16 cellular contexts compared by ENCODE assay signal in genomic region chr4:113951263-113951662, GRCh38. TPM values are rescaled to one million over a fixed set of nuclear protein-coding genes. Genes with fewer than 3 reads are reported as not detected.
DNase-seq lines count a peak whose midpoint lies in the region; ATAC-seq, FAIRE-seq and TF ChIP-seq lines count a peak whose summit lies in the region.
"Had no signal": no experiment of that assay in that cellular context is flagged by ENCODE, and none has a peak within 500 bp of the region (broad histone marks: within the 10 kb centered on the region; RNA-seq: fewer than 3 reads in every experiment).

No MANE protein-coding gene starts in this region.

- TF ChIP-seq CTCF in heart right ventricle (IDR thresholded peaks at IDR 0.05), result no peak

- H3K27me3 ChIP-seq in heart right ventricle (peaks cover 0 to 16% (median 0%) of the 10 kb centered on the region in 7 donors), rectal smooth muscle tissue (ENCODE audit: control insufficient read depth, insufficient read depth, low read length) (no peaks in the 10 kb centered on the region)
- H3K27me3 ChIP-seq: BE2C, pancreas had no signal

- peak; percentile 17 to 88 (median 70) for ATAC-seq in heart right ventricle

- intact Hi-C loops in heart right ventricle (cut with DNase I), result loop anchor here in 6 of 10 donors (5.0 to 10.0 kb wide), 6 partner anchors 121 to 434 kb away; no protein-coding TSS in a partner anchor

- DNase-seq in GM18507 (ENCODE audit: extremely low spot score, insufficient read length, low read depth) (no peak), astrocyte of the hippocampus (ENCODE audit: low read depth, low spot score) (peak; percentile 83), heart right ventricle (no peak), NCI-H69 (lab: John Stamatoyannopoulos, UW) (no peak), activated gamma-delta T cell treated with Interleukin-2 at 50 U/mL for 16 hours (no peak), A172 (ENCODE audit: low spot score) (no peak)
- DNase-seq in stimulated activated CD4-positive, alpha-beta T cell treated with anti-CD3 and anti-CD28 coated beads, Interleukin-4, amount 100 ng/mL, for 1 hour, result no peak
- DNase-seq: BE2C; NCI-H1092 treated with DMSO at 0.1 percent for 48 hours; NCI-H510A treated with DMSO at 0.1 percent for 48 hours; pancreas; SHP77; stimulated activated CD4-positive, alpha-beta T cell treated with anti-CD3 and anti-CD28 coated beads, Interleukin-2, amount 100 ng/mL, for 48 hours; stimulated activated naive CD4-positive, alpha-beta T cell had no signal

- H3K27ac ChIP-seq in heart right ventricle (no peak overlapping the region), rectal smooth muscle tissue (ENCODE audit: low read depth, low read length) (peak overlapping the region; percentile 63)
- H3K27ac ChIP-seq: pancreas had no signal

- peak; percentile 26 for FAIRE-seq in GM18507 (lab: Jason Lieb, UNC)
- FAIRE-seq: pancreas had no signal

- H3K9me3 ChIP-seq in heart right ventricle, result no peaks in the 10 kb centered on the region
- H3K9me3 ChIP-seq: BE2C, pancreas had no signal

- no peaks in the 10 kb centered on the region for H3K36me3 ChIP-seq in heart right ventricle
- no peaks in the 10 kb centered on the region for H3K36me3 ChIP-seq in rectal smooth muscle tissue (ENCODE audit: control insufficient read depth, insufficient read depth, low read length)
- H3K36me3 ChIP-seq: BE2C, pancreas had no signal

- H3K4me1 ChIP-seq in heart right ventricle (peaks cover 0 to 21% (median 6%) of the 10 kb centered on the region in 9 donors), rectal smooth muscle tissue (ENCODE audit: control insufficient read depth, insufficient read depth, low read length) (peaks cover 4% of the 10 kb centered on the region)
- H3K4me1 ChIP-seq: BE2C, pancreas had no signal

- H3K4me3 ChIP-seq in heart right ventricle, result no peak overlapping the region
- H3K4me3 ChIP-seq in rectal smooth muscle tissue (ENCODE audit: low read length), result no peak overlapping the region
- H3K4me3 ChIP-seq: pancreas had no signal

- no peak overlapping the region for H3K9ac ChIP-seq in rectal smooth muscle tissue (ENCODE audit: low read length)

- WGBS in heart right ventricle, 2 donors, result 22 to 30% methylated on average over 6 of the region's 6 CpGs

RNA-seq across cellular contexts. Expression of gene ARSJ, which starts 28.2 kb away (rescaled TPM):
- 1 to 10 TPM in 6 of 10 donors, under 1 TPM in 4; 0.59 to 6.6 (median 1.4) TPM for total RNA-seq in heart right ventricle
- under 1 TPM; 0.44 to 0.52 TPM for polyA plus RNA-seq in heart right ventricle
- total RNA-seq in A172 (2014; rRNA removed; shearing (Covaris generic)), result 6.5 and 8.8 TPM in 2 replicates
- total RNA-seq: activated CD8-positive, alpha-beta memory T cell treated with anti-CD3 and anti-CD28 coated beads for 36 hours had no signal
